ENCODE assay signal across 8 cellular contexts in genomic region chr2:28155627-28156026, GRCh38.
DNase-seq lines count a peak whose midpoint lies in the region; ATAC-seq, FAIRE-seq and TF ChIP-seq lines count a peak whose summit lies in the region.

No MANE protein-coding gene starts in this region.

- peaks cover 4% of the 10 kb centered on the region for H3K9me3 ChIP-seq in WERI-Rb-1 (ENCODE audit: severe bottlenecking)
- peaks cover 17% of the 10 kb centered on the region for H3K9me3 ChIP-seq in HepG2 (ENCODE audit: low read length)

- no peak overlapping the region for H3K4me2 ChIP-seq in HepG2 (ENCODE audit: low read depth, low read length)

- no peaks in the 10 kb centered on the region for H3K36me3 ChIP-seq in WERI-Rb-1
- no peaks in the 10 kb centered on the region; a peak in 1 of 5 replicates for H3K36me3 ChIP-seq in HepG2 (replicated peaks in 1 of 2; ENCODE audit: control insufficient read depth in 1 of 2, insufficient read depth in 2 of 2, low read length in 2 of 2)

- peak; percentile 38; the same call in 1 of the 2 replicates for TF ChIP-seq RAD21 in HepG2 (CRISPR knock-in tag; IDR thresholded peaks at IDR 0.05)

- no peaks in the 10 kb centered on the region for H3K4me1 ChIP-seq in HepG2 (ENCODE audit: insufficient read depth, low read length)

- peak; percentile 86 for TF ChIP-seq CTCF in HFFc6 (IDR thresholded peaks at IDR 0.05)
- peak; percentile 91 for TF ChIP-seq CTCF in WERI-Rb-1 (IDR thresholded peaks at IDR 0.05; ENCODE audit: low read depth, low read length)
- TF ChIP-seq CTCF in HepG2 (CRISPR knock-in tag; IDR thresholded peaks at IDR 0.05), result peak; percentile 61

- ATAC-seq in HepG2 (no peak), HG02938 (IDR thresholded peaks at IDR 0.05; ENCODE audit: unreplicated experiment) (no peak)

- POLR2A ChIA-PET in HepG2 (lab: Yijun Ruan, JAX), result no interaction called here

- intact Hi-C loops in HepG2 (cut with micrococcal nuclease; ENCODE audit: unreplicated experiment), result no loop called here

- 64% methylated on average over 1 of the region's 1 CpG for WGBS in HepG2 (ENCODE audit: low lambda C conversion rate)

- peaks cover 16% of the 10 kb centered on the region for H3K9me3 Mint-ChIP-seq in HFFc6

- H3K27me3 Mint-ChIP-seq in HFFc6 (ENCODE audit: insufficient read depth), result peaks cover 1% of the 10 kb centered on the region; the same call in 1 of the 2 replicates

- no peaks in the 10 kb centered on the region for H4K20me1 ChIP-seq in HepG2 (ENCODE audit: insufficient read depth, low read length)

- H3K27ac ChIP-seq in WERI-Rb-1 (no peak overlapping the region), HepG2 (ENCODE audit: extremely low read length, insufficient read depth, low read length) (no peak overlapping the region)

- H3K9ac ChIP-seq in HepG2 (ENCODE audit: insufficient read depth, low read depth, low read length), result no peak overlapping the region

- CTCF ChIA-PET in HepG2 (lab: Yijun Ruan, JAX; ENCODE audit: low intra/inter-chr PET ratio, low total read pairs), result no interaction called here

- peaks cover 37% of the 10 kb centered on the region for H3K36me3 Mint-ChIP-seq in HFFc6 (ENCODE audit: low read depth)

- FAIRE-seq in HepG2 (lab: Jason Lieb, UNC), result no peak

- no peak overlapping the region for H2AFZ ChIP-seq in HepG2 (ENCODE audit: low read length)

- H3K27me3 ChIP-seq in WERI-Rb-1 (ENCODE audit: insufficient read depth, low read depth, severe bottlenecking) (no peaks in the 10 kb centered on the region), HepG2 (ENCODE audit: control insufficient read depth in 1 of 2, insufficient read depth in 2 of 2, low read length in 2 of 2) (no peaks in the 10 kb centered on the region)

- BruUV-seq in HepG2 (replicated peaks; lab: Mats Ljungman, UMichigan), result no TSS peak

- no peak overlapping the region for H3K4me3 ChIP-seq in WERI-Rb-1 (ENCODE audit: low read depth, low read length)
- H3K4me3 ChIP-seq in HepG2 (replicated peaks in 1 of 3; ENCODE audit: insufficient read depth in 1 of 3, low read depth in 2 of 3, low read length in 3 of 3), result no peak overlapping the region

- in situ Hi-C loops in Caki2 (cut with HindIII; ENCODE audit: low pct_unique_long_range_greater_than_20kb, low sequenced_read_pairs) (no loop called here), HepG2 (cut with HindIII; ENCODE audit: extremely low pct_ligation_motif_present, low pct_unique_long_range_greater_than_20kb) (no loop called here)

- H3K4me3 Mint-ChIP-seq in HFFc6, result no peak overlapping the region

- peak; percentile 52 for DNase-seq in Caki2 (ENCODE audit: low read depth)
- DNase-seq in HFFc6, result no peak
- DNase-seq in WERI-Rb-1, result peak; percentile 62
- no peak for DNase-seq in HepG2 (ENCODE audit: low spot score)
- DNase-seq in foreskin melanocyte, result no peak
- DNase-seq in inferior parietal cortex (ENCODE audit: extremely low spot score), result no peak
- DNase-seq in HPDE6-E6E7 (ENCODE audit: extremely low spot score), result no peak

- TF ChIP-seq POLR2A in HepG2 (IDR thresholded peaks at IDR 0.05; ENCODE audit: insufficient read depth in 1 of 2, low read depth in 2 of 2, low read length in 2 of 2), result no peak

- H3K27ac Mint-ChIP-seq in HFFc6, result no peak overlapping the region

- TF ChIP-seq EP300 in HepG2 (IDR thresholded peaks at IDR 0.05; ENCODE audit: low read depth in 2 of 2, low read length in 2 of 2) (no peak), HepG2 (CRISPR knock-in tag; IDR thresholded peaks at IDR 0.05; ENCODE audit: borderline replicate concordance) (no peak)

- H3K79me2 ChIP-seq in HepG2 (ENCODE audit: insufficient read depth, low read length), result no peaks in the 10 kb centered on the region

- peaks cover 23% of the 10 kb centered on the region for H3K4me1 Mint-ChIP-seq in HFFc6 (ENCODE audit: low read depth)

TF ChIP-seq in HepG2, 621 proteins besides CTCF, POLR2A, EP300 and RAD21:
- TF ChIP-seq SETDB1 (CRISPR knock-in tag; IDR thresholded peaks at IDR 0.05; ENCODE audit: borderline replicate concordance), result peak; percentile 87; the same call in 1 of the 2 replicates
- TF ChIP-seq ZNF281 (CRISPR knock-in tag; IDR thresholded peaks at IDR 0.05; ENCODE audit: borderline replicate concordance), result no peak
- peak; percentile 40; the same call in 1 of the 2 replicates for TF ChIP-seq SMC3 (IDR thresholded peaks at IDR 0.05; ENCODE audit: low read length)
- TF ChIP-seq ZNF75D (CRISPR knock-in tag; IDR thresholded peaks at IDR 0.05; ENCODE audit: borderline replicate concordance), result no peak
- peak; percentile 90 for TF ChIP-seq TEAD3 (CRISPR knock-in tag; optimal IDR thresholded peaks at IDR 0.05; ENCODE audit: borderline replicate concordance)
- peak; percentile 41 for TF ChIP-seq STAG1 (CRISPR knock-in tag; IDR thresholded peaks at IDR 0.05)
- TF ChIP-seq IKZF5 (CRISPR knock-in tag; IDR thresholded peaks at IDR 0.05), result no peak

Comparison
In these comparisons a context has a peak if more than half of its experiments do, and no peak if none do; other contexts are left out.
1. DNase-seq: peak in Caki2 (single experiment) and WERI-Rb-1 (single experiment); none in HFFc6 (single experiment), HepG2 (single experiment), foreskin melanocyte (single experiment), inferior parietal cortex (single experiment) and HPDE6-E6E7 (single experiment).
2. Peak in every context shown above with its lines, with median percentiles within 50 percentile points of each other: CTCF ChIP-seq.